ENCODE assay signal across 24 cellular contexts in the genomic region with DNA sequence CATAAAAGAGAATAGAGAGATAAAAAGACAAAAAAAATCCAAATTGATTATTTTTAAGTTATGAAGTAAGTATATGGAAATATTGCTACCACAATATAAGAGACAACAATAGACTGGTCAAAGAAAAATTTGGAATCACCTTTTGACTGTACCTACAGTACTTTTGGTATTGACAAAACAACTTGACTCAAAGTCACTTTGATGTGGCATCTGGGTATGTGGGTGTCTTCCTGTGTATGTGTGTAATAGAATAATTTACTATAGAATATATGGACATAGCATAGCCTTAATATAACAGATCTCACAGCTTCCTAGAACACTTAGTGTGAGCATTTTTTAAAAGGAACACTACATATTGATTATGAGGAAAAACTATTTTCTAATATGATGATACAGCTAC.
"Had no signal": no experiment of that assay in that cellular context is flagged by ENCODE, and none has a peak within 500 bp of the region (broad histone marks: within the 10 kb centered on the region; RNA-seq: fewer than 3 reads in every experiment).

No MANE protein-coding gene starts in this region.

- H3K9me3 ChIP-seq: colonic mucosa, esophagus muscularis mucosa, gastroesophageal sphincter, heart left ventricle, left lung, lower lobe of right lung had no signal

- H3K27ac ChIP-seq: colonic mucosa, esophagus muscularis mucosa, foreskin keratinocyte, gastroesophageal sphincter, heart left ventricle, hepatocyte, left lung, lower lobe of right lung had no signal

- H3K27me3 ChIP-seq: colonic mucosa, esophagus muscularis mucosa, foreskin keratinocyte, gastroesophageal sphincter, heart left ventricle, hepatocyte, left lung had no signal

- H3K36me3 Mint-ChIP-seq: mesothelial cell of epicardium; naive B cell; naive thymus-derived CD8-positive, alpha-beta T cell had no signal

- H3K4me1 Mint-ChIP-seq: mesothelial cell of epicardium; naive B cell; naive thymus-derived CD8-positive, alpha-beta T cell had no signal

- H3K4me1 ChIP-seq: colonic mucosa, esophagus muscularis mucosa, foreskin keratinocyte, gastroesophageal sphincter, heart left ventricle, left lung, lower lobe of right lung had no signal

- H3K4me3 Mint-ChIP-seq: dendritic cell treated with granulocyte-macrophage colony-stimulating factor and Interleukin-4, amounts not matched to agents 40 ng/mL and 50 ng/mL, for 4 days; effector memory CD8-positive, alpha-beta T cell; mesothelial cell of epicardium; naive B cell; naive thymus-derived CD8-positive, alpha-beta T cell had no signal

- H3K36me3 ChIP-seq: colonic mucosa, esophagus muscularis mucosa, gastroesophageal sphincter, heart left ventricle, left lung, lower lobe of right lung had no signal

- H3K27ac Mint-ChIP-seq: dendritic cell treated with granulocyte-macrophage colony-stimulating factor and Interleukin-4, amounts not matched to agents 40 ng/mL and 50 ng/mL, for 4 days; effector memory CD8-positive, alpha-beta T cell; mesothelial cell of epicardium; naive B cell; naive thymus-derived CD8-positive, alpha-beta T cell had no signal

- H3K4me3 ChIP-seq: colonic mucosa, esophagus muscularis mucosa, gastroesophageal sphincter, heart left ventricle, hepatocyte, left lung, lower lobe of right lung, mucosa of descending colon had no signal

- ATAC-seq: effector memory CD8-positive, alpha-beta T cell; foreskin keratinocyte; gastroesophageal sphincter; heart left ventricle; left cardiac atrium; left lung; left ventricle myocardium superior; lower lobe of right lung; mucosa of descending colon; naive thymus-derived CD8-positive, alpha-beta T cell had no signal

- H3K4me2 ChIP-seq: hepatocyte had no signal

- H2AFZ ChIP-seq: hepatocyte had no signal

- H3K9me3 Mint-ChIP-seq: dendritic cell treated with granulocyte-macrophage colony-stimulating factor and Interleukin-4, amounts not matched to agents 40 ng/mL and 50 ng/mL, for 4 days; mesothelial cell of epicardium; naive B cell had no signal

- FAIRE-seq: endothelial cell of umbilical vein, frontal cortex, islet of Langerhans, keratinocyte had no signal

- DNase-seq: colonic mucosa; cortex of kidney; effector CD8-positive, alpha-beta T cell; effector memory CD8-positive, alpha-beta T cell; foreskin keratinocyte; heart left ventricle; hypothalamus; left cardiac atrium; left lung; left ventricle myocardium superior; lower lobe of right lung; mesenchymal stem cell; mucosa of descending colon; naive B cell; naive thymus-derived CD8-positive, alpha-beta T cell had no signal

- H3K79me2 ChIP-seq: hepatocyte had no signal

- H3K27me3 Mint-ChIP-seq: dendritic cell treated with granulocyte-macrophage colony-stimulating factor and Interleukin-4, amounts not matched to agents 40 ng/mL and 50 ng/mL, for 4 days; effector memory CD8-positive, alpha-beta T cell; naive B cell had no signal
